1 cellular context compared by ENCODE assay signal in genomic region chr6:29627762-29628418, GRCh38.
A peak's percentile ranks its signal among the peaks of the same experiment; 100 is the strongest.
TF ChIP-seq lines count a peak whose summit lies in the region.

No MANE protein-coding gene starts in this region.

TF ChIP-seq in HepG2, 621 proteins besides CTCF, POLR2A, EP300 and RAD21:
- TF ChIP-seq ZNF781 (CRISPR knock-in tag; IDR thresholded peaks at IDR 0.05; ENCODE audit: borderline replicate concordance, not compliant biosample characterization) (no peak), CREB1 (IDR thresholded peaks at IDR 0.05) (peak; percentile 84), CREB1 (CRISPR knock-in tag; IDR thresholded peaks at IDR 0.05) (no peak)
